1 cellular context compared by ENCODE assay signal in the genomic region with DNA sequence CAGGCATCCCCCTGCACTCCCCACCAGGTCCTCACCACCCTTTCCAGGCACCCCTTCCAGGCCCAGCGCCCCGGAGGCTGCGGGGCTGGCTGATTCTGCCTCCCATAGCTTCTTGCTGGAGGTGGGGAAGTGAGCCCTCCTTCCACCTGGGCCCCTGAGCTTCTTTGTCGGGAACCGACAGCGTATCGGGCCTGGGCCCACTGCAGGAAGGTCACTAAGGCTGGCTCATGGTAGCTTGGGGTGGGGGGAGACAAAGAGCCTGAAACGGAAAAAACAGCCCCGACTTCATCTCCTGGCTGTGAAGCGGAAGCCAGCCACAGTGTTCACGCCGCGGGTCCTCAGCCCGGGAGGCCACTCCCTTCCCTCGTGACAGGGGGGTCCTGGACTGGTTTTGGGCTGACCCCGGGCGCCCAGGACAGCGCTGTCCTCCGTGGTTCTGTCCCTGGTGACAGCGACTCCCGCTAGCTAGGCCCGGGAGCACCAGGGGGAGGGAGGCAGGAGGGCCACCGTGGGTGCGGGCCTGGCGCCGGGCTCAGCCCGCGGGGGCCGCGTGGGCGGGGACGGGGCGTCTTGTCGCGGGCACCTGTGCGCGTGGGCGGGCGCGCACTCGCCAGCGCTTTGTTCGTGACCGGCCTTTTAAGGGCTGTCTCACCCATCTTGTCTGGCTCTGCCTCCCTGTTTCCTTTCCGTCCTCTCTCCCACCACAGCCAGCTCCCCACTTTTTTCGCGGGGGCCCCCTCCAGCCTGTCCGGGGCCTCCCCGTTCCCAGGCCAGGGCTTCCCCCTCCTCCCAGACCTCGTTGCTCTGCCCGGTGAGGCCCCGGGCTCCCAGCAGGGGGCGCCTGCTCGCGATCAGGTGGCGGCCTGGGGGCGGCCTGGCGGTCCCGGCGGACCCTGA.
TF ChIP-seq lines count a peak whose summit lies in the region.

No MANE protein-coding gene starts in this region.

TF ChIP-seq in GM12878, 131 proteins besides CTCF, POLR2A, EP300 and RAD21 (continued from another document and continues in another):
- TF ChIP-seq, protein P1, sequence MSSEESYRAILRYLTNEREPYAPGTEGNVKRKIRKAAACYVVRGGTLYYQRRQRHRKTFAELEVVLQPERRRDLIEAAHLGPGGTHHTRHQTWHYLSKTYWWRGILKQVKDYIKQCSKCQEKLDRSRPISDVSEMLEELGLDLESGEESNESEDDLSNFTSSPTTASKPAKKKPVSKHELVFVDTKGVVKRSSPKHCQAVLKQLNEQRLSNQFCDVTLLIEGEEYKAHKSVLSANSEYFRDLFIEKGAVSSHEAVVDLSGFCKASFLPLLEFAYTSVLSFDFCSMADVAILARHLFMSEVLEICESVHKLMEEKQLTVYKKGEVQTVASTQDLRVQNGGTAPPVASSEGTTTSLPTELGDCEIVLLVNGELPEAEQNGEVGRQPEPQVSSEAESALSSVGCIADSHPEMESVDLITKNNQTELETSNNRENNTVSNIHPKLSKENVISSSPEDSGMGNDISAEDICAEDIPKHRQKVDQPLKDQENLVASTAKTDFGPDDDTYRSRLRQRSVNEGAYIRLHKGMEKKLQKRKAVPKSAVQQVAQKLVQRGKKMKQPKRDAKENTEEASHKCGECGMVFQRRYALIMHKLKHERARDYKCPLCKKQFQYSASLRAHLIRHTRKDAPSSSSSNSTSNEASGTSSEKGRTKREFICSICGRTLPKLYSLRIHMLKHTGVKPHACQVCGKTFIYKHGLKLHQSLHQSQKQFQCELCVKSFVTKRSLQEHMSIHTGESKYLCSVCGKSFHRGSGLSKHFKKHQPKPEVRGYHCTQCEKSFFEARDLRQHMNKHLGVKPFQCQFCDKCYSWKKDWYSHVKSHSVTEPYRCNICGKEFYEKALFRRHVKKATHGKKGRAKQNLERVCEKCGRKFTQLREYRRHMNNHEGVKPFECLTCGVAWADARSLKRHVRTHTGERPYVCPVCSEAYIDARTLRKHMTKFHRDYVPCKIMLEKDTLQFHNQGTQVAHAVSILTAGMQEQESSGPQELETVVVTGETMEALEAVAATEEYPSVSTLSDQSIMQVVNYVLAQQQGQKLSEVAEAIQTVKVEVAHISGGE (CRISPR knock-in tag; IDR thresholded peaks at IDR 0.05) = no peak
- TF ChIP-seq, protein P2, sequence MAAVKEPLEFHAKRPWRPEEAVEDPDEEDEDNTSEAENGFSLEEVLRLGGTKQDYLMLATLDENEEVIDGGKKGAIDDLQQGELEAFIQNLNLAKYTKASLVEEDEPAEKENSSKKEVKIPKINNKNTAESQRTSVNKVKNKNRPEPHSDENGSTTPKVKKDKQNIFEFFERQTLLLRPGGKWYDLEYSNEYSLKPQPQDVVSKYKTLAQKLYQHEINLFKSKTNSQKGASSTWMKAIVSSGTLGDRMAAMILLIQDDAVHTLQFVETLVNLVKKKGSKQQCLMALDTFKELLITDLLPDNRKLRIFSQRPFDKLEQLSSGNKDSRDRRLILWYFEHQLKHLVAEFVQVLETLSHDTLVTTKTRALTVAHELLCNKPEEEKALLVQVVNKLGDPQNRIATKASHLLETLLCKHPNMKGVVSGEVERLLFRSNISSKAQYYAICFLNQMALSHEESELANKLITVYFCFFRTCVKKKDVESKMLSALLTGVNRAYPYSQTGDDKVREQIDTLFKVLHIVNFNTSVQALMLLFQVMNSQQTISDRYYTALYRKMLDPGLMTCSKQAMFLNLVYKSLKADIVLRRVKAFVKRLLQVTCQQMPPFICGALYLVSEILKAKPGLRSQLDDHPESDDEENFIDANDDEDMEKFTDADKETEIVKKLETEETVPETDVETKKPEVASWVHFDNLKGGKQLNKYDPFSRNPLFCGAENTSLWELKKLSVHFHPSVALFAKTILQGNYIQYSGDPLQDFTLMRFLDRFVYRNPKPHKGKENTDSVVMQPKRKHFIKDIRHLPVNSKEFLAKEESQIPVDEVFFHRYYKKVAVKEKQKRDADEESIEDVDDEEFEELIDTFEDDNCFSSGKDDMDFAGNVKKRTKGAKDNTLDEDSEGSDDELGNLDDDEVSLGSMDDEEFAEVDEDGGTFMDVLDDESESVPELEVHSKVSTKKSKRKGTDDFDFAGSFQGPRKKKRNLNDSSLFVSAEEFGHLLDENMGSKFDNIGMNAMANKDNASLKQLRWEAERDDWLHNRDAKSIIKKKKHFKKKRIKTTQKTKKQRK (IDR thresholded peaks at IDR 0.05; ENCODE audit: low read depth, low read length) = no peak
- TF ChIP-seq YY1 (IDR thresholded peaks at IDR 0.05; ENCODE audit: low read depth, low read length) = peak; percentile 76
- TF ChIP-seq TCF7 (IDR thresholded peaks at IDR 0.05; ENCODE audit: borderline replicate concordance) = no peak
- TF ChIP-seq, protein P3, sequence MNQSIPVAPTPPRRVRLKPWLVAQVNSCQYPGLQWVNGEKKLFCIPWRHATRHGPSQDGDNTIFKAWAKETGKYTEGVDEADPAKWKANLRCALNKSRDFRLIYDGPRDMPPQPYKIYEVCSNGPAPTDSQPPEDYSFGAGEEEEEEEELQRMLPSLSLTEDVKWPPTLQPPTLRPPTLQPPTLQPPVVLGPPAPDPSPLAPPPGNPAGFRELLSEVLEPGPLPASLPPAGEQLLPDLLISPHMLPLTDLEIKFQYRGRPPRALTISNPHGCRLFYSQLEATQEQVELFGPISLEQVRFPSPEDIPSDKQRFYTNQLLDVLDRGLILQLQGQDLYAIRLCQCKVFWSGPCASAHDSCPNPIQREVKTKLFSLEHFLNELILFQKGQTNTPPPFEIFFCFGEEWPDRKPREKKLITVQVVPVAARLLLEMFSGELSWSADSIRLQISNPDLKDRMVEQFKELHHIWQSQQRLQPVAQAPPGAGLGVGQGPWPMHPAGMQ (IDR thresholded peaks at IDR 0.05; ENCODE audit: borderline replicate concordance) = no peak
- TF ChIP-seq IKZF1 (conservative IDR thresholded peaks at IDR 0.05) = peak; percentile 81
- TF ChIP-seq MEF2B (IDR thresholded peaks at IDR 0.05; ENCODE audit: partially characterized antibody, poor library complexity, severe bottlenecking) = peak; percentile 66
- TF ChIP-seq ZNF274 (IDR thresholded peaks at IDR 0.05; ENCODE audit: insufficient read depth, insufficient read length) = no peak
- TF ChIP-seq GATAD2B (conservative IDR thresholded peaks at IDR 0.05; ENCODE audit: low read depth) = peak; percentile 94
- TF ChIP-seq RUNX3 (IDR thresholded peaks at IDR 0.05; ENCODE audit: low read length) = peak; percentile 50; the same call in 1 of the 2 replicates
- no peak for TF ChIP-seq NRF1 (conservative IDR thresholded peaks at IDR 0.05; ENCODE audit: low read depth, low read length)
- no peak for TF ChIP-seq SP1 (IDR thresholded peaks at IDR 0.05; ENCODE audit: low read depth, low read length)
- no peak for TF ChIP-seq HDAC2 (IDR thresholded peaks at IDR 0.05)
- TF ChIP-seq MYC (IDR thresholded peaks at IDR 0.05; ENCODE audit: insufficient read depth, insufficient read length, insufficient replicate concordance, low read length, severe bottlenecking) = no peak
- peak; percentile 82 to 100 for TF ChIP-seq EGR1 (IDR thresholded peaks at IDR 0.05; ENCODE audit: borderline replicate concordance in 1 of 2, low read depth in 2 of 2, low read length in 2 of 2)
- no peak for TF ChIP-seq CEBPB (IDR thresholded peaks at IDR 0.05; ENCODE audit: borderline replicate concordance in 1 of 2, low read depth in 2 of 2, low read length in 2 of 2)
- TF ChIP-seq FOXK2 (IDR thresholded peaks at IDR 0.05) = no peak
- peak; percentile 26; the same call in 1 of the 2 replicates for TF ChIP-seq MEF2A (IDR thresholded peaks at IDR 0.05; ENCODE audit: insufficient read depth, low read depth, low read length)
- no peak for TF ChIP-seq MTA2 (IDR thresholded peaks at IDR 0.05; ENCODE audit: low read depth)
- TF ChIP-seq, protein P4, sequence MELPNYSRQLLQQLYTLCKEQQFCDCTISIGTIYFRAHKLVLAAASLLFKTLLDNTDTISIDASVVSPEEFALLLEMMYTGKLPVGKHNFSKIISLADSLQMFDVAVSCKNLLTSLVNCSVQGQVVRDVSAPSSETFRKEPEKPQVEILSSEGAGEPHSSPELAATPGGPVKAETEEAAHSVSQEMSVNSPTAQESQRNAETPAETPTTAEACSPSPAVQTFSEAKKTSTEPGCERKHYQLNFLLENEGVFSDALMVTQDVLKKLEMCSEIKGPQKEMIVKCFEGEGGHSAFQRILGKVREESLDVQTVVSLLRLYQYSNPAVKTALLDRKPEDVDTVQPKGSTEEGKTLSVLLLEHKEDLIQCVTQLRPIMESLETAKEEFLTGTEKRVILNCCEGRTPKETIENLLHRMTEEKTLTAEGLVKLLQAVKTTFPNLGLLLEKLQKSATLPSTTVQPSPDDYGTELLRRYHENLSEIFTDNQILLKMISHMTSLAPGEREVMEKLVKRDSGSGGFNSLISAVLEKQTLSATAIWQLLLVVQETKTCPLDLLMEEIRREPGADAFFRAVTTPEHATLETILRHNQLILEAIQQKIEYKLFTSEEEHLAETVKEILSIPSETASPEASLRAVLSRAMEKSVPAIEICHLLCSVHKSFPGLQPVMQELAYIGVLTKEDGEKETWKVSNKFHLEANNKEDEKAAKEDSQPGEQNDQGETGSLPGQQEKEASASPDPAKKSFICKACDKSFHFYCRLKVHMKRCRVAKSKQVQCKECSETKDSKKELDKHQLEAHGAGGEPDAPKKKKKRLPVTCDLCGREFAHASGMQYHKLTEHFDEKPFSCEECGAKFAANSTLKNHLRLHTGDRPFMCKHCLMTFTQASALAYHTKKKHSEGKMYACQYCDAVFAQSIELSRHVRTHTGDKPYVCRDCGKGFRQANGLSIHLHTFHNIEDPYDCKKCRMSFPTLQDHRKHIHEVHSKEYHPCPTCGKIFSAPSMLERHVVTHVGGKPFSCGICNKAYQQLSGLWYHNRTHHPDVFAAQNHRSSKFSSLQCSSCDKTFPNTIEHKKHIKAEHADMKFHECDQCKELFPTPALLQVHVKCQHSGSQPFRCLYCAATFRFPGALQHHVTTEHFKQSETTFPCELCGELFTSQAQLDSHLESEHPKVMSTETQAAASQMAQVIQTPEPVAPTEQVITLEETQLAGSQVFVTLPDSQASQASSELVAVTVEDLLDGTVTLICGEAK (IDR thresholded peaks at IDR 0.05; ENCODE audit: borderline replicate concordance) = no peak
- TF ChIP-seq, protein P5, sequence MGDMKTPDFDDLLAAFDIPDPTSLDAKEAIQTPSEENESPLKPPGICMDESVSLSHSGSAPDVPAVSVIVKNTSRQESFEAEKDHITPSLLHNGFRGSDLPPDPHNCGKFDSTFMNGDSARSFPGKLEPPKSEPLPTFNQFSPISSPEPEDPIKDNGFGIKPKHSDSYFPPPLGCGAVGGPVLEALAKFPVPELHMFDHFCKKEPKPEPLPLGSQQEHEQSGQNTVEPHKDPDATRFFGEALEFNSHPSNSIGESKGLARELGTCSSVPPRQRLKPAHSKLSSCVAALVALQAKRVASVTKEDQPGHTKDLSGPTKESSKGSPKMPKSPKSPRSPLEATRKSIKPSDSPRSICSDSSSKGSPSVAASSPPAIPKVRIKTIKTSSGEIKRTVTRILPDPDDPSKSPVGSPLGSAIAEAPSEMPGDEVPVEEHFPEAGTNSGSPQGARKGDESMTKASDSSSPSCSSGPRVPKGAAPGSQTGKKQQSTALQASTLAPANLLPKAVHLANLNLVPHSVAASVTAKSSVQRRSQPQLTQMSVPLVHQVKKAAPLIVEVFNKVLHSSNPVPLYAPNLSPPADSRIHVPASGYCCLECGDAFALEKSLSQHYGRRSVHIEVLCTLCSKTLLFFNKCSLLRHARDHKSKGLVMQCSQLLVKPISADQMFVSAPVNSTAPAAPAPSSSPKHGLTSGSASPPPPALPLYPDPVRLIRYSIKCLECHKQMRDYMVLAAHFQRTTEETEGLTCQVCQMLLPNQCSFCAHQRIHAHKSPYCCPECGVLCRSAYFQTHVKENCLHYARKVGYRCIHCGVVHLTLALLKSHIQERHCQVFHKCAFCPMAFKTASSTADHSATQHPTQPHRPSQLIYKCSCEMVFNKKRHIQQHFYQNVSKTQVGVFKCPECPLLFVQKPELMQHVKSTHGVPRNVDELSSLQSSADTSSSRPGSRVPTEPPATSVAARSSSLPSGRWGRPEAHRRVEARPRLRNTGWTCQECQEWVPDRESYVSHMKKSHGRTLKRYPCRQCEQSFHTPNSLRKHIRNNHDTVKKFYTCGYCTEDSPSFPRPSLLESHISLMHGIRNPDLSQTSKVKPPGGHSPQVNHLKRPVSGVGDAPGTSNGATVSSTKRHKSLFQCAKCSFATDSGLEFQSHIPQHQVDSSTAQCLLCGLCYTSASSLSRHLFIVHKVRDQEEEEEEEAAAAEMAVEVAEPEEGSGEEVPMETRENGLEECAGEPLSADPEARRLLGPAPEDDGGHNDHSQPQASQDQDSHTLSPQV (IDR thresholded peaks at IDR 0.05) = peak; percentile 70; the same call in 1 of the 2 replicates
- peak; percentile 50; the same call in 1 of the 2 replicates for TF ChIP-seq POLR2AphosphoS5 (IDR thresholded peaks at IDR 0.05; ENCODE audit: low read length)
- TF ChIP-seq DPF2 (IDR thresholded peaks at IDR 0.05) = peak; percentile 94
- 0 out of 2 replicates have a peak, but pooled peaks have one; percentile 30 for TF ChIP-seq NR2F1 (conservative IDR thresholded peaks at IDR 0.05)
- peak; percentile 33; the same call in 1 of the 2 replicates for TF ChIP-seq SMC3 (IDR thresholded peaks at IDR 0.05; ENCODE audit: borderline replicate concordance, low read length)
- no peak for TF ChIP-seq RBBP5 (conservative IDR thresholded peaks at IDR 0.05)
- TF ChIP-seq SMAD1 (IDR thresholded peaks at IDR 0.05; ENCODE audit: low read depth, partially characterized antibody) = no peak
- no peak for TF ChIP-seq MYB (IDR thresholded peaks at IDR 0.05; ENCODE audit: borderline replicate concordance, low read depth, low read length)
- TF ChIP-seq KDM1A (IDR thresholded peaks at IDR 0.05; ENCODE audit: borderline replicate concordance) = no peak
- no peak; the same call in 1 of the 2 replicates for TF ChIP-seq SMARCA5 (IDR thresholded peaks at IDR 0.05)
- TF ChIP-seq TCF12 (IDR thresholded peaks at IDR 0.05; ENCODE audit: low read depth, low read length) = peak; percentile 57
- TF ChIP-seq, protein P6, sequence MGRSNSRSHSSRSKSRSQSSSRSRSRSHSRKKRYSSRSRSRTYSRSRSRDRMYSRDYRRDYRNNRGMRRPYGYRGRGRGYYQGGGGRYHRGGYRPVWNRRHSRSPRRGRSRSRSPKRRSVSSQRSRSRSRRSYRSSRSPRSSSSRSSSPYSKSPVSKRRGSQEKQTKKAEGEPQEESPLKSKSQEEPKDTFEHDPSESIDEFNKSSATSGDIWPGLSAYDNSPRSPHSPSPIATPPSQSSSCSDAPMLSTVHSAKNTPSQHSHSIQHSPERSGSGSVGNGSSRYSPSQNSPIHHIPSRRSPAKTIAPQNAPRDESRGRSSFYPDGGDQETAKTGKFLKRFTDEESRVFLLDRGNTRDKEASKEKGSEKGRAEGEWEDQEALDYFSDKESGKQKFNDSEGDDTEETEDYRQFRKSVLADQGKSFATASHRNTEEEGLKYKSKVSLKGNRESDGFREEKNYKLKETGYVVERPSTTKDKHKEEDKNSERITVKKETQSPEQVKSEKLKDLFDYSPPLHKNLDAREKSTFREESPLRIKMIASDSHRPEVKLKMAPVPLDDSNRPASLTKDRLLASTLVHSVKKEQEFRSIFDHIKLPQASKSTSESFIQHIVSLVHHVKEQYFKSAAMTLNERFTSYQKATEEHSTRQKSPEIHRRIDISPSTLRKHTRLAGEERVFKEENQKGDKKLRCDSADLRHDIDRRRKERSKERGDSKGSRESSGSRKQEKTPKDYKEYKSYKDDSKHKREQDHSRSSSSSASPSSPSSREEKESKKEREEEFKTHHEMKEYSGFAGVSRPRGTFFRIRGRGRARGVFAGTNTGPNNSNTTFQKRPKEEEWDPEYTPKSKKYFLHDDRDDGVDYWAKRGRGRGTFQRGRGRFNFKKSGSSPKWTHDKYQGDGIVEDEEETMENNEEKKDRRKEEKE (IDR thresholded peaks at IDR 0.05) = no peak
- TF ChIP-seq SIX5 (IDR thresholded peaks at IDR 0.05; ENCODE audit: low read depth, low read length, severe bottlenecking) = no peak
- TF ChIP-seq STAT1 (conservative IDR thresholded peaks at IDR 0.05) = 0 out of 2 replicates have a peak, but pooled peaks have one; percentile 35
